In the genomic region with DNA sequence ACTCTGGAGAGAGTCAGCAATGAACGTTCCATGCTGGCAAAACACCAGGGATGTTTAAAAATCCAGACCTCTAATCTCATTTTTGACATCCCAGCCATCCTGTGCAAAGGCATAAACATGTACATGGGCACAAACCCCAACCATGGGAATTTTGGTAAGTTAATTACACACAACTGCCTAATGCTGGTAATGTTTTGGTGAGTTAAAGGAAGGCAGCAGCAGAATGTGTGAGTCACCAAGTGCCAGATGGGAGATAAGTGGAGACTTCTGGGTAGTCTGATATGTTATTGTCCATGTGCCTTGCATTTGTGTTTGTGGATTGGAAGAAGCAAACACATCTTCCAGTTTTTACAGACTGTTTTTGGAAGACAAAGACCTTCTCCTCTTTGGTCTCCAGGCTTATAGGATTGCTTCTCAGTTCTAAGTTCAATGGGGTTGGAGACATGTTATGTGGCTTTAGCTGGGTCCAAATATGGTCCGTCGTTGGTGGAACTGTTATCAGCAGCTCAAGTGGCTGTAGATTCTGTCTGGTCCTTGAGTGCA, we compare ENCODE assay signal across 19 cellular contexts.
DNase-seq lines count a peak whose midpoint lies in the region; ATAC-seq and TF ChIP-seq lines count a peak whose summit lies in the region.
"Had no signal": no experiment of that assay in that cellular context is flagged by ENCODE, and none has a peak within 500 bp of the region (broad histone marks: within the 10 kb centered on the region; RNA-seq: fewer than 3 reads in every experiment).

No MANE protein-coding gene starts in this region.

- no peak for ATAC-seq in HG02798 (IDR thresholded peaks at IDR 0.05; ENCODE audit: poor library complexity, unreplicated experiment)
- ATAC-seq: activated T-cell treated with anti-CD3 and anti-CD28 coated beads, Interleukin-2, amount 50 U/mL, for 4 hours; PC-3 had no signal

- H3K27ac ChIP-seq in brain microvascular endothelial cell, result no peak overlapping the region
- H3K27ac ChIP-seq: colonic mucosa, uterus had no signal

- intact Hi-C loops in posterior cingulate gyrus (cut with DNase I), result no loop called here

- H3K4me3 ChIP-seq in MG63 (no peak overlapping the region), brain microvascular endothelial cell (ENCODE audit: low read depth, low read length) (no peak overlapping the region)
- H3K4me3 ChIP-seq: colonic mucosa, uterus had no signal

- H3K36me3 ChIP-seq in MG63 (no peaks in the 10 kb centered on the region), brain microvascular endothelial cell (replicated peaks) (no peaks in the 10 kb centered on the region)
- H3K36me3 ChIP-seq: colonic mucosa, uterus had no signal

- in situ Hi-C loops in brain microvascular endothelial cell (cut with HindIII; ENCODE audit: low pct_ligation_motif_present, low sequenced_read_pairs), result no loop called here

- TF ChIP-seq CTCF in brain microvascular endothelial cell (IDR thresholded peaks at IDR 0.05; ENCODE audit: low read depth, low read length, missing control alignments), result no peak

- no peaks in the 10 kb centered on the region for H3K9me3 ChIP-seq in MG63
- H3K9me3 ChIP-seq: colonic mucosa, uterus had no signal

- DNase-seq in DMS53 (lab: John Stamatoyannopoulos, UW) (peak; percentile 30), MG63 (peak; percentile 38), brain microvascular endothelial cell (peak; percentile 18), islet precursor cell (peak; percentile 45), NCI-H128 (lab: John Stamatoyannopoulos, UW; ENCODE audit: unreplicated experiment) (no peak), posterior cingulate gyrus (no peak), midbrain (lab: John Stamatoyannopoulos, UW) (no peak)
- DNase-seq: activated CD4-positive, alpha-beta memory T cell treated with anti-CD3 and anti-CD28 coated beads, Interleukin-2, amount 10 ng/mL, durations not matched to agents 7 days and 5 days; activated T-cell treated with anti-CD3 and anti-CD28 coated beads, Interleukin-2, amount 50 U/mL, for 4 hours; colonic mucosa; DND-41; Karpas-422; NCI-H1417; NCI-H748 treated with DMSO at 0.1 percent for 48 hours; PC-3; substantia nigra; T-helper 2 cell had no signal

- H3K27me3 ChIP-seq in MG63 (peaks cover 5% of the 10 kb centered on the region; the same call in 1 of the 2 replicates), brain microvascular endothelial cell (replicated peaks) (no peaks in the 10 kb centered on the region)
- H3K27me3 ChIP-seq: colonic mucosa, uterus had no signal

Comparison
In these comparisons a context has a peak if more than half of its experiments do, and no peak if none do; other contexts are left out.
1. DNase-seq: peak in DMS53 (single experiment), MG63 (single experiment), brain microvascular endothelial cell (single experiment) and islet precursor cell (single experiment); none in NCI-H128 (single experiment), posterior cingulate gyrus (0 of 10) and midbrain (single experiment).